1 cellular context compared by ENCODE assay signal in the genomic region with DNA sequence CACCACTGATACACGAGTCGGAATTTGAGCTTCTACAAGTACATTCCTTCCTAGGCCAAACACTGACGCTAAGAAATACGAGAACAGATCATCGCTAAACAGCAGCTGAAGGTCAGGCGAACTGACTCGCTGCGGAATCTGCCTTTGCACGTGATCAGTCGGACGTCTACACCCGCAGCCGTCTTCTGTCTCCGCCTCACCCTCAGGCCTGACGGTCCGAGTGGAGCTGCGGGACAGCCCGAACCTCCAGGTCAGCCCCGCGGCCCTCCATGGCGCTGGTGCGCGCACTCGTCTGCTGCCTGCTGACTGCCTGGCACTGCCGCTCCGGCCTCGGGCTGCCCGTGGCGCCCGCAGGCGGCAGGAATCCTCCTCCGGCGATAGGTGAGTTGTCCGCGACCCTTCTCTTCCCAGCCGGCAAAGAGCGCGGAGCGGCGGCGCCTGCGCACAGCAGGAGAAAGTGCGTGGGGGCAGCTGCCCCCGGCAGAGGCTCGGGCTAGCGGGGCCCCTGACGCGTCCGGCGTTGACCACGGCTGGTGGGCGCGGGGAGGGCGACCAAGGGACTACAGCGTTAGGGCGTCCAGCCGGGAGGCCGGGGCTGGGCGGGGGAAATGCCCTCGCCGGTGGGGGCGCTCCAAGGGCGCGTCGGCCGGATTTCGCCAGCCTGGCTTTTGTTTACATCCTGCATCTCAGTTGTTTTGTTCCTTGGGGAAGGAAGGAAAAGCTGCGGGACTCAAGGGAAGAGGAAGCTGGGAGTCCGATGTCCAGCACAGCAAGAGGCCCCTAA.
TF ChIP-seq lines count a peak whose summit lies in the region.

A gene with protein sequence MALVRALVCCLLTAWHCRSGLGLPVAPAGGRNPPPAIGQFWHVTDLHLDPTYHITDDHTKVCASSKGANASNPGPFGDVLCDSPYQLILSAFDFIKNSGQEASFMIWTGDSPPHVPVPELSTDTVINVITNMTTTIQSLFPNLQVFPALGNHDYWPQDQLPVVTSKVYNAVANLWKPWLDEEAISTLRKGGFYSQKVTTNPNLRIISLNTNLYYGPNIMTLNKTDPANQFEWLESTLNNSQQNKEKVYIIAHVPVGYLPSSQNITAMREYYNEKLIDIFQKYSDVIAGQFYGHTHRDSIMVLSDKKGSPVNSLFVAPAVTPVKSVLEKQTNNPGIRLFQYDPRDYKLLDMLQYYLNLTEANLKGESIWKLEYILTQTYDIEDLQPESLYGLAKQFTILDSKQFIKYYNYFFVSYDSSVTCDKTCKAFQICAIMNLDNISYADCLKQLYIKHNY (plus strand): TSS at position 181 of the 784 bp plus-strand sequence. CDS start 89 bp downstream, at position 270.

TF ChIP-seq in HepG2, 621 proteins besides CTCF, POLR2A, EP300 and RAD21 (continued from another document and continues in another):
- TF ChIP-seq, protein P1, sequence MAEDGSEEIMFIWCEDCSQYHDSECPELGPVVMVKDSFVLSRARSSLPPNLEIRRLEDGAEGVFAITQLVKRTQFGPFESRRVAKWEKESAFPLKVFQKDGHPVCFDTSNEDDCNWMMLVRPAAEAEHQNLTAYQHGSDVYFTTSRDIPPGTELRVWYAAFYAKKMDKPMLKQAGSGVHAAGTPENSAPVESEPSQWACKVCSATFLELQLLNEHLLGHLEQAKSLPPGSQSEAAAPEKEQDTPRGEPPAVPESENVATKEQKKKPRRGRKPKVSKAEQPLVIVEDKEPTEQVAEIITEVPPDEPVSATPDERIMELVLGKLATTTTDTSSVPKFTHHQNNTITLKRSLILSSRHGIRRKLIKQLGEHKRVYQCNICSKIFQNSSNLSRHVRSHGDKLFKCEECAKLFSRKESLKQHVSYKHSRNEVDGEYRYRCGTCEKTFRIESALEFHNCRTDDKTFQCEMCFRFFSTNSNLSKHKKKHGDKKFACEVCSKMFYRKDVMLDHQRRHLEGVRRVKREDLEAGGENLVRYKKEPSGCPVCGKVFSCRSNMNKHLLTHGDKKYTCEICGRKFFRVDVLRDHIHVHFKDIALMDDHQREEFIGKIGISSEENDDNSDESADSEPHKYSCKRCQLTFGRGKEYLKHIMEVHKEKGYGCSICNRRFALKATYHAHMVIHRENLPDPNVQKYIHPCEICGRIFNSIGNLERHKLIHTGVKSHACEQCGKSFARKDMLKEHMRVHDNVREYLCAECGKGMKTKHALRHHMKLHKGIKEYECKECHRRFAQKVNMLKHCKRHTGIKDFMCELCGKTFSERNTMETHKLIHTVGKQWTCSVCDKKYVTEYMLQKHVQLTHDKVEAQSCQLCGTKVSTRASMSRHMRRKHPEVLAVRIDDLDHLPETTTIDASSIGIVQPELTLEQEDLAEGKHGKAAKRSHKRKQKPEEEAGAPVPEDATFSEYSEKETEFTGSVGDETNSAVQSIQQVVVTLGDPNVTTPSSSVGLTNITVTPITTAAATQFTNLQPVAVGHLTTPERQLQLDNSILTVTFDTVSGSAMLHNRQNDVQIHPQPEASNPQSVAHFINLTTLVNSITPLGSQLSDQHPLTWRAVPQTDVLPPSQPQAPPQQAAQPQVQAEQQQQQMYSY (CRISPR knock-in tag; IDR thresholded peaks at IDR 0.05), result peak; percentile 75; the same call in 1 of the 2 replicates
- no peak for TF ChIP-seq SMARCC2 (IDR thresholded peaks at IDR 0.05)
- TF ChIP-seq STAT5B (CRISPR knock-in tag; IDR thresholded peaks at IDR 0.05), result no peak
- TF ChIP-seq ZNF331 (CRISPR knock-in tag; IDR thresholded peaks at IDR 0.05), result peak; percentile 81
- TF ChIP-seq TRIM24 (CRISPR knock-in tag; IDR thresholded peaks at IDR 0.05), result no peak
- TF ChIP-seq, protein P2, sequence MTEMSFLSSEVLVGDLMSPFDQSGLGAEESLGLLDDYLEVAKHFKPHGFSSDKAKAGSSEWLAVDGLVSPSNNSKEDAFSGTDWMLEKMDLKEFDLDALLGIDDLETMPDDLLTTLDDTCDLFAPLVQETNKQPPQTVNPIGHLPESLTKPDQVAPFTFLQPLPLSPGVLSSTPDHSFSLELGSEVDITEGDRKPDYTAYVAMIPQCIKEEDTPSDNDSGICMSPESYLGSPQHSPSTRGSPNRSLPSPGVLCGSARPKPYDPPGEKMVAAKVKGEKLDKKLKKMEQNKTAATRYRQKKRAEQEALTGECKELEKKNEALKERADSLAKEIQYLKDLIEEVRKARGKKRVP (CRISPR knock-in tag; IDR thresholded peaks at IDR 0.05), result peak in 1 of 2 experiments; percentile 80; a peak in 2 of 4 replicates
- TF ChIP-seq MAFK (conservative IDR thresholded peaks at IDR 0.05 in 1 of 2, IDR thresholded peaks at IDR 0.05 in 1 of 2; ENCODE audit: low read length in 2 of 2), result no peak
- TF ChIP-seq EEA1 (CRISPR knock-in tag; IDR thresholded peaks at IDR 0.05; ENCODE audit: borderline replicate concordance), result 0 out of 2 replicates have a peak, but pooled peaks have one; percentile 53
- TF ChIP-seq TBP (CRISPR knock-in tag; IDR thresholded peaks at IDR 0.05), result no peak
- TF ChIP-seq ZNF3 (CRISPR knock-in tag; IDR thresholded peaks at IDR 0.05), result peak; percentile 66; the same call in 1 of the 2 replicates
- peak; percentile 21; the same call in 1 of the 2 replicates for TF ChIP-seq ELF1 (CRISPR knock-in tag; IDR thresholded peaks at IDR 0.05)
- TF ChIP-seq, protein P3, sequence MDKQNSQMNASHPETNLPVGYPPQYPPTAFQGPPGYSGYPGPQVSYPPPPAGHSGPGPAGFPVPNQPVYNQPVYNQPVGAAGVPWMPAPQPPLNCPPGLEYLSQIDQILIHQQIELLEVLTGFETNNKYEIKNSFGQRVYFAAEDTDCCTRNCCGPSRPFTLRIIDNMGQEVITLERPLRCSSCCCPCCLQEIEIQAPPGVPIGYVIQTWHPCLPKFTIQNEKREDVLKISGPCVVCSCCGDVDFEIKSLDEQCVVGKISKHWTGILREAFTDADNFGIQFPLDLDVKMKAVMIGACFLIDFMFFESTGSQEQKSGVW (CRISPR knock-in tag; IDR thresholded peaks at IDR 0.05; ENCODE audit: borderline replicate concordance), result peak; percentile 87; the same call in 1 of the 2 replicates
- no peak for TF ChIP-seq RAD51 (IDR thresholded peaks at IDR 0.05; ENCODE audit: borderline replicate concordance)
- TF ChIP-seq ZNF350 (CRISPR knock-in tag; IDR thresholded peaks at IDR 0.05; ENCODE audit: borderline replicate concordance, low read depth), result peak; percentile 99
- TF ChIP-seq EHMT2 (IDR thresholded peaks at IDR 0.05; ENCODE audit: borderline replicate concordance, low read depth, low read length), result no peak
- TF ChIP-seq NFIB (CRISPR knock-in tag; IDR thresholded peaks at IDR 0.05; ENCODE audit: borderline replicate concordance), result 0 out of 2 replicates have a peak, but pooled peaks have one; percentile 63
- TF ChIP-seq ZNF569 (CRISPR knock-in tag; IDR thresholded peaks at IDR 0.05; ENCODE audit: borderline replicate concordance), result peak; percentile 98; the same call in 1 of the 2 replicates
- no peak for TF ChIP-seq GTF2F1 (IDR thresholded peaks at IDR 0.05; ENCODE audit: low read length)
- no peak for TF ChIP-seq FOXA1 (IDR thresholded peaks at IDR 0.05)
- peak; percentile 65 for TF ChIP-seq FOXA1 (CRISPR knock-in tag; IDR thresholded peaks at IDR 0.05)
- TF ChIP-seq, protein P4, sequence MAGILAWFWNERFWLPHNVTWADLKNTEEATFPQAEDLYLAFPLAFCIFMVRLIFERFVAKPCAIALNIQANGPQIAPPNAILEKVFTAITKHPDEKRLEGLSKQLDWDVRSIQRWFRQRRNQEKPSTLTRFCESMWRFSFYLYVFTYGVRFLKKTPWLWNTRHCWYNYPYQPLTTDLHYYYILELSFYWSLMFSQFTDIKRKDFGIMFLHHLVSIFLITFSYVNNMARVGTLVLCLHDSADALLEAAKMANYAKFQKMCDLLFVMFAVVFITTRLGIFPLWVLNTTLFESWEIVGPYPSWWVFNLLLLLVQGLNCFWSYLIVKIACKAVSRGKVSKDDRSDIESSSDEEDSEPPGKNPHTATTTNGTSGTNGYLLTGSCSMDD (CRISPR knock-in tag; IDR thresholded peaks at IDR 0.05), result no peak
- TF ChIP-seq CBX1 (IDR thresholded peaks at IDR 0.05; ENCODE audit: low read depth), result peak; percentile 73
- TF ChIP-seq ZNF781 (CRISPR knock-in tag; IDR thresholded peaks at IDR 0.05; ENCODE audit: borderline replicate concordance, not compliant biosample characterization), result peak; percentile 96
- TF ChIP-seq, protein P5, sequence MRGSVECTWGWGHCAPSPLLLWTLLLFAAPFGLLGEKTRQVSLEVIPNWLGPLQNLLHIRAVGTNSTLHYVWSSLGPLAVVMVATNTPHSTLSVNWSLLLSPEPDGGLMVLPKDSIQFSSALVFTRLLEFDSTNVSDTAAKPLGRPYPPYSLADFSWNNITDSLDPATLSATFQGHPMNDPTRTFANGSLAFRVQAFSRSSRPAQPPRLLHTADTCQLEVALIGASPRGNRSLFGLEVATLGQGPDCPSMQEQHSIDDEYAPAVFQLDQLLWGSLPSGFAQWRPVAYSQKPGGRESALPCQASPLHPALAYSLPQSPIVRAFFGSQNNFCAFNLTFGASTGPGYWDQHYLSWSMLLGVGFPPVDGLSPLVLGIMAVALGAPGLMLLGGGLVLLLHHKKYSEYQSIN (CRISPR knock-in tag; IDR thresholded peaks at IDR 0.05; ENCODE audit: borderline replicate concordance), result no peak; the same call in 1 of the 2 replicates
- peak; percentile 97; the same call in 1 of the 2 replicates for TF ChIP-seq NFKB2 (CRISPR knock-in tag; IDR thresholded peaks at IDR 0.05; ENCODE audit: borderline replicate concordance)
- TF ChIP-seq, protein P6, sequence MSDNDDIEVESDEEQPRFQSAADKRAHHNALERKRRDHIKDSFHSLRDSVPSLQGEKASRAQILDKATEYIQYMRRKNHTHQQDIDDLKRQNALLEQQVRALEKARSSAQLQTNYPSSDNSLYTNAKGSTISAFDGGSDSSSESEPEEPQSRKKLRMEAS (IDR thresholded peaks at IDR 0.05), result peak; percentile 91
- TF ChIP-seq RFXANK (CRISPR knock-in tag; IDR thresholded peaks at IDR 0.05), result no peak; the same call in 1 of the 2 replicates
- TF ChIP-seq PAX8 (CRISPR knock-in tag; IDR thresholded peaks at IDR 0.05; ENCODE audit: borderline replicate concordance), result peak; percentile 60; the same call in 1 of the 2 replicates
- TF ChIP-seq ZNF652 (CRISPR knock-in tag; IDR thresholded peaks at IDR 0.05; ENCODE audit: borderline replicate concordance, low read depth), result peak; percentile 52; the same call in 1 of the 2 replicates
- TF ChIP-seq, protein P7, sequence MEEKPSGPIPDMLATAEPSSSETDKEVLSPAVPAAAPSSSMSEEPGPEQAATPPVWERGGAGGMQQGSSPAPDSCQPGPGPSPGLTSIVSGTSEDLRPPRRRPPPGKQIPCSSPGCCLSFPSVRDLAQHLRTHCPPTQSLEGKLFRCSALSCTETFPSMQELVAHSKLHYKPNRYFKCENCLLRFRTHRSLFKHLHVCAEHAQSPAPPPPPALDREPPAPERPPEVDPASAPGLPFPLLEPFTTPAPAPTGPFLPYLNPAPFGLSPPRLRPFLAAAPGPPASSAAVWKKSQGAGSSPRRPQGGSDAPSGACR (CRISPR knock-in tag; IDR thresholded peaks at IDR 0.05), result peak; percentile 91
- TF ChIP-seq ZNF101 (CRISPR knock-in tag; IDR thresholded peaks at IDR 0.05; ENCODE audit: borderline replicate concordance, low read depth), result no peak
- no peak for TF ChIP-seq CEBPB (IDR thresholded peaks at IDR 0.05; ENCODE audit: borderline replicate concordance, low read depth, low read length)
- TF ChIP-seq GATAD1 (CRISPR knock-in tag; IDR thresholded peaks at IDR 0.05), result peak; percentile 75
- peak; percentile 8; the same call in 1 of the 2 replicates for TF ChIP-seq MTF1 (CRISPR knock-in tag; IDR thresholded peaks at IDR 0.05)
- TF ChIP-seq, protein P8, sequence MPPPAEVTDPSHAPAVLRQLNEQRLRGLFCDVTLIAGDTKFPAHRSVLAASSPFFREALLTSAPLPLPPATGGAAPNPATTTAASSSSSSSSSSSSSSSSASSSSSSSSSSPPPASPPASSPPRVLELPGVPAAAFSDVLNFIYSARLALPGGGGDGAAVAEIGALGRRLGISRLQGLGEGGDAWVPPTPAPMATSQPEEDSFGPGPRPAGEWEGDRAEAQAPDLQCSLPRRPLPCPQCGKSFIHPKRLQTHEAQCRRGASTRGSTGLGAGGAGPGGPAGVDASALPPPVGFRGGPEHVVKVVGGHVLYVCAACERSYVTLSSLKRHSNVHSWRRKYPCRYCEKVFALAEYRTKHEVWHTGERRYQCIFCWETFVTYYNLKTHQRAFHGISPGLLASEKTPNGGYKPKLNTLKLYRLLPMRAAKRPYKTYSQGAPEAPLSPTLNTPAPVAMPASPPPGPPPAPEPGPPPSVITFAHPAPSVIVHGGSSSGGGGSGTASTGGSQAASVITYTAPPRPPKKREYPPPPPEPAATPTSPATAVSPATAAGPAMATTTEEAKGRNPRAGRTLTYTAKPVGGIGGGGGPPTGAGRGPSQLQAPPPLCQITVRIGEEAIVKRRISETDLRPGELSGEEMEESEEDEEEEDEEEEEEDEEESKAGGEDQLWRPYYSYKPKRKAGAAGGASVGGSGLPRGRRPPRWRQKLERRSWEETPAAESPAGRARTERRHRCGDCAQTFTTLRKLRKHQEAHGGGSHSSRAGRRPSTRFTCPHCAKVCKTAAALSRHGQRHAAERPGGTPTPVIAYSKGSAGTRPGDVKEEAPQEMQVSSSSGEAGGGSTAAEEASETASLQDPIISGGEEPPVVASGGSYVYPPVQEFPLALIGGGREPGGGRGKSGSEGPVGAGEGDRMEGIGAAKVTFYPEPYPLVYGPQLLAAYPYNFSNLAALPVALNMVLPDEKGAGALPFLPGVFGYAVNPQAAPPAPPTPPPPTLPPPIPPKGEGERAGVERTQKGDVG (CRISPR knock-in tag; IDR thresholded peaks at IDR 0.05; ENCODE audit: borderline replicate concordance), result no peak
- TF ChIP-seq ZNF207 (IDR thresholded peaks at IDR 0.05; ENCODE audit: borderline replicate concordance), result no peak
- peak; percentile 87 for TF ChIP-seq RXRA (CRISPR knock-in tag; IDR thresholded peaks at IDR 0.05)
- TF ChIP-seq MIXL1 (CRISPR knock-in tag; IDR thresholded peaks at IDR 0.05), result peak; percentile 60; the same call in 1 of the 2 replicates
- TF ChIP-seq, protein P9, sequence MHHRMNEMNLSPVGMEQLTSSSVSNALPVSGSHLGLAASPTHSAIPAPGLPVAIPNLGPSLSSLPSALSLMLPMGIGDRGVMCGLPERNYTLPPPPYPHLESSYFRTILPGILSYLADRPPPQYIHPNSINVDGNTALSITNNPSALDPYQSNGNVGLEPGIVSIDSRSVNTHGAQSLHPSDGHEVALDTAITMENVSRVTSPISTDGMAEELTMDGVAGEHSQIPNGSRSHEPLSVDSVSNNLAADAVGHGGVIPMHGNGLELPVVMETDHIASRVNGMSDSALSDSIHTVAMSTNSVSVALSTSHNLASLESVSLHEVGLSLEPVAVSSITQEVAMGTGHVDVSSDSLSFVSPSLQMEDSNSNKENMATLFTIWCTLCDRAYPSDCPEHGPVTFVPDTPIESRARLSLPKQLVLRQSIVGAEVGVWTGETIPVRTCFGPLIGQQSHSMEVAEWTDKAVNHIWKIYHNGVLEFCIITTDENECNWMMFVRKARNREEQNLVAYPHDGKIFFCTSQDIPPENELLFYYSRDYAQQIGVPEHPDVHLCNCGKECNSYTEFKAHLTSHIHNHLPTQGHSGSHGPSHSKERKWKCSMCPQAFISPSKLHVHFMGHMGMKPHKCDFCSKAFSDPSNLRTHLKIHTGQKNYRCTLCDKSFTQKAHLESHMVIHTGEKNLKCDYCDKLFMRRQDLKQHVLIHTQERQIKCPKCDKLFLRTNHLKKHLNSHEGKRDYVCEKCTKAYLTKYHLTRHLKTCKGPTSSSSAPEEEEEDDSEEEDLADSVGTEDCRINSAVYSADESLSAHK (CRISPR knock-in tag; IDR thresholded peaks at IDR 0.05; ENCODE audit: borderline replicate concordance), result no peak
- no peak; the same call in 1 of the 2 replicates for TF ChIP-seq ZBTB21 (CRISPR knock-in tag; IDR thresholded peaks at IDR 0.05)
